ENCODE assay signal across 9 cellular contexts in genomic region chr21:35045539-35046222, GRCh38. TPM values are rescaled to one million over a fixed set of nuclear protein-coding genes. Genes with fewer than 3 reads are reported as not detected.
DNase-seq lines count a peak whose midpoint lies in the region; ATAC-seq and TF ChIP-seq lines count a peak whose summit lies in the region.
"Had no signal": no experiment of that assay in that cellular context is flagged by ENCODE, and none has a peak within 500 bp of the region (broad histone marks: within the 10 kb centered on the region; RNA-seq: fewer than 3 reads in every experiment).

No MANE protein-coding gene starts in this region.

- no peaks in the 10 kb centered on the region for H3K27me3 ChIP-seq in CD4-positive, CD25-positive, alpha-beta regulatory T cell (ENCODE audit: control insufficient read depth, insufficient read depth, low read length)
- H3K27me3 ChIP-seq in OCI-LY1 (ENCODE audit: insufficient read depth, low read length) = no peaks in the 10 kb centered on the region

- peak; percentile 38 to 85 (median 72) for DNase-seq in CD4-positive, CD25-positive, alpha-beta regulatory T cell
- peak; percentile 59 for DNase-seq in activated naive CD4-positive, alpha-beta T cell treated with anti-CD3 and anti-CD28 coated beads for 36 hours
- DNase-seq in naive thymus-derived CD8-positive, alpha-beta T cell = peak in 8 of 10 donors; percentile 61 to 90 (median 81)
- DNase-seq in NCI-H510A treated with DMSO at 0.1 percent for 48 hours (lab: John Stamatoyannopoulos, UW) = no peak
- no peak for DNase-seq in cerebellar nuclear complex (lab: John Stamatoyannopoulos, UW)
- DNase-seq: esophagus squamous epithelium had no signal

- no peak for TF ChIP-seq CTCF in OCI-LY1 (IDR thresholded peaks at IDR 0.05; ENCODE audit: low read length)

- POLR2A ChIA-PET in naive thymus-derived CD8-positive, alpha-beta T cell (lab: Charles Lee) = interaction anchor here (1.1 to 9.8 kb wide), 6 partner anchors 7 to 157 kb away, joined by 3 to 139 read pairs (median 12); no protein-coding TSS in a partner anchor

- H3K4me1 ChIP-seq in CD4-positive, CD25-positive, alpha-beta regulatory T cell (ENCODE audit: control insufficient read depth, insufficient read depth, low read length, poor library complexity, severe bottlenecking) = peaks cover 92% of the 10 kb centered on the region
- peaks cover 79% of the 10 kb centered on the region for H3K4me1 ChIP-seq in OCI-LY1 (ENCODE audit: insufficient read depth, low read length, severe bottlenecking)

- peaks cover 39 to 95% (median 65%) of the 10 kb centered on the region in 4 donors for H3K4me1 Mint-ChIP-seq in CD4-positive, CD25-positive, alpha-beta regulatory T cell
- H3K4me1 Mint-ChIP-seq in activated naive CD4-positive, alpha-beta T cell treated with anti-CD3 and anti-CD28 coated beads for 36 hours (ENCODE audit: low read depth) = peaks cover 81% of the 10 kb centered on the region
- H3K4me1 Mint-ChIP-seq in naive thymus-derived CD8-positive, alpha-beta T cell = peaks cover 40 to 95% (median 73%) of the 10 kb centered on the region in 4 donors

- intact Hi-C loops in activated naive CD4-positive, alpha-beta T cell treated with anti-CD3 and anti-CD28 coated beads for 36 hours (cut with micrococcal nuclease) = loop anchor here (1.0 to 5.0 kb wide), 9 partner anchors 19 to 572 kb away; no protein-coding TSS in a partner anchor

- peaks cover 78% of the 10 kb centered on the region for H3K79me2 ChIP-seq in OCI-LY1 (ENCODE audit: insufficient read depth, low read length)

- no peak overlapping the region; the same call in 1 of the 2 replicates for H3K9ac ChIP-seq in OCI-LY1 (ENCODE audit: low read length)

- no peaks in the 10 kb centered on the region; the same call in 1 of the 2 replicates for H3F3A ChIP-seq in OCI-LY1 (ENCODE audit: insufficient read depth, low read length)

- no peaks in the 10 kb centered on the region for H3K9me2 ChIP-seq in OCI-LY1 (ENCODE audit: low read depth, low read length)

- H3K36me3 ChIP-seq in CD4-positive, CD25-positive, alpha-beta regulatory T cell (ENCODE audit: control insufficient read depth, insufficient read depth, low read length) = peaks cover 2% of the 10 kb centered on the region
- H3K36me3 ChIP-seq in OCI-LY1 (ENCODE audit: insufficient read depth, low read length) = peaks cover 46% of the 10 kb centered on the region
- H3K36me3 ChIP-seq: esophagus squamous epithelium had no signal

- no peak overlapping the region for H2AFZ ChIP-seq in OCI-LY1 (ENCODE audit: low read length)

- CTCF ChIA-PET in activated naive CD4-positive, alpha-beta T cell treated with anti-CD3 and anti-CD28 coated beads for 36 hours (lab: Charles Lee) = interaction anchor here (1.0 to 7.1 kb wide), 2 partner anchors 132 to 159 kb away, joined by 3 to 39 read pairs; no protein-coding TSS in a partner anchor

- peaks cover 0 to 5% (median 0%) of the 10 kb centered on the region in 7 donors for H3K9me3 Mint-ChIP-seq in CD4-positive, CD25-positive, alpha-beta regulatory T cell
- H3K9me3 Mint-ChIP-seq in activated naive CD4-positive, alpha-beta T cell treated with anti-CD3 and anti-CD28 coated beads for 36 hours = no peaks in the 10 kb centered on the region
- no peaks in the 10 kb centered on the region for H3K9me3 Mint-ChIP-seq in naive thymus-derived CD8-positive, alpha-beta T cell

- H3K27ac ChIP-seq in CD4-positive, CD25-positive, alpha-beta regulatory T cell (ENCODE audit: insufficient read depth, low read length, poor library complexity, severe bottlenecking) = peak overlapping the region; percentile 92
- H3K27ac ChIP-seq in OCI-LY1 (ENCODE audit: low read depth, low read length, poor library complexity, severe bottlenecking) = no peak overlapping the region

- H3K4me2 ChIP-seq in OCI-LY1 (ENCODE audit: low read length) = peak overlapping the region; percentile 85

- peaks cover 40% of the 10 kb centered on the region for H3K36me3 Mint-ChIP-seq in CD4-positive, CD25-positive, alpha-beta regulatory T cell
- peaks cover 10% of the 10 kb centered on the region for H3K36me3 Mint-ChIP-seq in activated naive CD4-positive, alpha-beta T cell treated with anti-CD3 and anti-CD28 coated beads for 36 hours (ENCODE audit: low read depth)
- peaks cover 0 to 31% (median 15%) of the 10 kb centered on the region in 3 donors for H3K36me3 Mint-ChIP-seq in naive thymus-derived CD8-positive, alpha-beta T cell

- no peaks in the 10 kb centered on the region for H3K9me3 ChIP-seq in CD4-positive, CD25-positive, alpha-beta regulatory T cell (ENCODE audit: control insufficient read depth in 2 of 2, low read length in 2 of 2)
- no peaks in the 10 kb centered on the region for H3K9me3 ChIP-seq in OCI-LY1 (ENCODE audit: low read length)
- H3K9me3 ChIP-seq: esophagus squamous epithelium had no signal

- H3K27me3 Mint-ChIP-seq in CD4-positive, CD25-positive, alpha-beta regulatory T cell = peaks cover 28% of the 10 kb centered on the region
- no peaks in the 10 kb centered on the region for H3K27me3 Mint-ChIP-seq in activated naive CD4-positive, alpha-beta T cell treated with anti-CD3 and anti-CD28 coated beads for 36 hours (ENCODE audit: low read depth)
- peaks cover 0 to 4% (median 0%) of the 10 kb centered on the region in 5 donors for H3K27me3 Mint-ChIP-seq in naive thymus-derived CD8-positive, alpha-beta T cell

- no peaks in the 10 kb centered on the region for H4K20me1 ChIP-seq in OCI-LY1 (ENCODE audit: insufficient read depth, low read length)

- ATAC-seq in CD4-positive, CD25-positive, alpha-beta regulatory T cell (ENCODE audit: low read depth in 2 of 2) = peak; percentile 27 to 30
- ATAC-seq in naive thymus-derived CD8-positive, alpha-beta T cell = peak; percentile 60 to 66
- ATAC-seq in GM21786 (IDR thresholded peaks at IDR 0.05; ENCODE audit: unreplicated experiment) = no peak
- ATAC-seq in HG02885 (IDR thresholded peaks at IDR 0.05; ENCODE audit: poor library complexity, unreplicated experiment) = no peak

- H3K4me3 Mint-ChIP-seq in CD4-positive, CD25-positive, alpha-beta regulatory T cell = peak overlapping the region; percentile 92 to 99 (median 98)
- peak overlapping the region; percentile 86 for H3K4me3 Mint-ChIP-seq in activated naive CD4-positive, alpha-beta T cell treated with anti-CD3 and anti-CD28 coated beads for 36 hours
- peak overlapping the region; percentile 88 to 99 (median 96) for H3K4me3 Mint-ChIP-seq in naive thymus-derived CD8-positive, alpha-beta T cell

- peak overlapping the region; percentile 100 for H3K4me3 ChIP-seq in CD4-positive, CD25-positive, alpha-beta regulatory T cell (ENCODE audit: low read depth, low read length)
- peak overlapping the region; percentile 74 for H3K4me3 ChIP-seq in OCI-LY1 (ENCODE audit: low read depth, low read length, poor library complexity, severe bottlenecking)

- peak overlapping the region; percentile 95 to 100 (median 96) for H3K27ac Mint-ChIP-seq in CD4-positive, CD25-positive, alpha-beta regulatory T cell
- H3K27ac Mint-ChIP-seq in activated naive CD4-positive, alpha-beta T cell treated with anti-CD3 and anti-CD28 coated beads for 36 hours = peak overlapping the region; percentile 97
- H3K27ac Mint-ChIP-seq in naive thymus-derived CD8-positive, alpha-beta T cell = peak overlapping the region; percentile 93 to 99 (median 98)

RNA-seq across cellular contexts. Expression of gene RUNX1, which starts 3.4 kb away (rescaled TPM):
- total RNA-seq in CD4-positive, CD25-positive, alpha-beta regulatory T cell = 133 TPM
- 10 to 100 TPM; 14.2 to 22.7 (median 21.0) TPM for polyA plus RNA-seq in CD4-positive, CD25-positive, alpha-beta regulatory T cell
- total RNA-seq in activated naive CD4-positive, alpha-beta T cell treated with anti-CD3 and anti-CD28 coated beads for 36 hours = 10 to 100 TPM; 36.9 to 41.0 TPM
- 10 to 100 TPM; 67.1 to 69.0 TPM for total RNA-seq in naive thymus-derived CD8-positive, alpha-beta T cell
- polyA plus RNA-seq in naive thymus-derived CD8-positive, alpha-beta T cell = 10 to 100 TPM; 13.1 to 22.6 (median 15.1) TPM

Comparison
In these comparisons a context has a peak if more than half of its experiments do, and no peak if none do; other contexts are left out.
1. ATAC-seq: peak in CD4-positive, CD25-positive, alpha-beta regulatory T cell (2 of 2) and naive thymus-derived CD8-positive, alpha-beta T cell (2 of 2); none in GM21786 (single experiment) and HG02885 (single experiment).
2. DNase-seq: peak in CD4-positive, CD25-positive, alpha-beta regulatory T cell (3 of 3), activated naive CD4-positive, alpha-beta T cell treated with anti-CD3 and anti-CD28 coated beads for 36 hours (single experiment) and naive thymus-derived CD8-positive, alpha-beta T cell (8 of 10); none in NCI-H510A treated with DMSO at 0.1 percent for 48 hours (single experiment) and cerebellar nuclear complex (0 of 2).
3. Peak in every context shown above with its lines, with median percentiles within 50 percentile points of each other: H3K27ac Mint-ChIP-seq and H3K4me3 Mint-ChIP-seq.